Comparison of ENCODE assay signal across 13 cellular contexts in the genomic region with DNA sequence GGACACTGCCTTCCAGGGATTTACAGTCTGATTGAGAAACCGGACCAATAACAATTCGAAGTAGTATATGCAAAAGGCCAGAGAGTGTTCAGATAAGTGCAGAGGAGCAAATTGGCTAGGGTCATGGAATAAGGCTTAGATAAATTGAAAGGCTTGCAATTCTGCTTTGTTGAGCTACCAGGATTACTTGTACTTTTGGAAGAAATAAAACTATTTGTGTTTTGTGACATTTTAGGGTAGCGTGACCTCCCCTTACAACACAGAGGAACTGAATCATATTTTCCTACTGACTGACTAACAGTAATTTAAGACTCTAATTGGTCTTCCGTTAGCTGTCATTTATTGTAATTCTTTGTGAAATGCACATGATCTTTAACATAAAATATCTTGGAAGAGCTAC.
DNase-seq lines count a peak whose midpoint lies in the region; ATAC-seq and TF ChIP-seq lines count a peak whose summit lies in the region.
"Had no signal": no experiment of that assay in that cellular context is flagged by ENCODE, and none has a peak within 500 bp of the region (broad histone marks: within the 10 kb centered on the region; RNA-seq: fewer than 3 reads in every experiment).

No MANE protein-coding gene starts in this region.

- H3K18ac ChIP-seq in mesenchymal stem cell (ENCODE audit: low read depth in 1 of 2, low read length in 2 of 2), result no peak overlapping the region

- no peak for DNase-seq in CD4-positive, alpha-beta T cell
- DNase-seq in LHCN-M2 (ENCODE audit: low read depth) (peak; percentile 81), amniotic epithelial cell (ENCODE audit: low read depth) (peak; percentile 30), mesenchymal stem cell (peak; percentile 49), left cardiac atrium (no peak), NCI-H146 treated with DMSO at 0.1 percent for 48 hours (lab: John Stamatoyannopoulos, UW; ENCODE audit: unreplicated experiment) (no peak)
- DNase-seq: effector memory CD8-positive, alpha-beta T cell; NCI-H1930; Peyer's patch; stimulated activated CD4-positive, alpha-beta T cell treated with anti-CD3 and anti-CD28 coated beads, Interleukin-1b, Interleukin-23, amount 100 ng/mL, for 48 hours had no signal

- no peak overlapping the region for H2BK120ac ChIP-seq in mesenchymal stem cell (ENCODE audit: low read depth, low read length)

- H3K23ac ChIP-seq in mesenchymal stem cell (ENCODE audit: low read length in 2 of 2), result no peak overlapping the region

- H3K9me3 Mint-ChIP-seq in CD4-positive, alpha-beta T cell, result no peaks in the 10 kb centered on the region
- H3K9me3 Mint-ChIP-seq: effector memory CD8-positive, alpha-beta T cell; neural crest cell had no signal

- peaks cover 89% of the 10 kb centered on the region for H3K4me1 Mint-ChIP-seq in CD4-positive, alpha-beta T cell (ENCODE audit: low read depth)

- peaks cover 18% of the 10 kb centered on the region for H3K79me1 ChIP-seq in mesenchymal stem cell (replicated peaks; ENCODE audit: low read length, poor library complexity, severe bottlenecking)

- H3K4me2 ChIP-seq in mesenchymal stem cell (ENCODE audit: low read length, poor library complexity, severe bottlenecking), result no peak overlapping the region

- H3K4me1 ChIP-seq in mesenchymal stem cell (ENCODE audit: control insufficient read depth, insufficient read depth, low read depth, low read length), result peaks cover 3% of the 10 kb centered on the region
- H3K4me1 ChIP-seq: Peyer's patch had no signal

- H3K9me3 ChIP-seq in CD4-positive, alpha-beta T cell (ENCODE audit: control insufficient read depth, low read length), result no peaks in the 10 kb centered on the region
- H3K9me3 ChIP-seq in mesenchymal stem cell (ENCODE audit: control insufficient read depth, low read length), result no peaks in the 10 kb centered on the region
- H3K9me3 ChIP-seq: Peyer's patch had no signal

- no peaks in the 10 kb centered on the region for H3K27me3 Mint-ChIP-seq in CD4-positive, alpha-beta T cell
- H3K27me3 Mint-ChIP-seq: effector memory CD8-positive, alpha-beta T cell had no signal

- no peaks in the 10 kb centered on the region for H3K36me3 ChIP-seq in mesenchymal stem cell (ENCODE audit: control insufficient read depth in 1 of 2, insufficient read depth in 2 of 2, low read depth in 1 of 2, low read length in 2 of 2)
- H3K36me3 ChIP-seq: Peyer's patch had no signal

- TF ChIP-seq CTCF in CD4-positive, alpha-beta T cell (IDR thresholded peaks at IDR 0.05), result no peak

- no peak overlapping the region for H3K4me3 Mint-ChIP-seq in CD4-positive, alpha-beta T cell
- H3K4me3 Mint-ChIP-seq: effector memory CD8-positive, alpha-beta T cell; neural crest cell had no signal

- H3K36me3 Mint-ChIP-seq in CD4-positive, alpha-beta T cell (ENCODE audit: low read depth), result peaks cover 5% of the 10 kb centered on the region

- H3K4me3 ChIP-seq in mesenchymal stem cell (ENCODE audit: insufficient read depth in 1 of 2, low read depth in 1 of 2, low read length in 2 of 2), result no peak overlapping the region
- H3K4me3 ChIP-seq: Peyer's patch had no signal

- H3K14ac ChIP-seq in mesenchymal stem cell (ENCODE audit: low read length in 2 of 2), result no peak overlapping the region

- H4K8ac ChIP-seq in mesenchymal stem cell (ENCODE audit: low read length), result no peak overlapping the region

- no peak for ATAC-seq in CD4-positive, alpha-beta T cell (ENCODE audit: poor library complexity)
- ATAC-seq in HG02571 (IDR thresholded peaks at IDR 0.05; ENCODE audit: unreplicated experiment) (no peak), left cardiac atrium (no peak), GM19324 (IDR thresholded peaks at IDR 0.05; ENCODE audit: low FRiP score, unreplicated experiment) (no peak)
- ATAC-seq: effector memory CD8-positive, alpha-beta T cell had no signal

- H3K4ac ChIP-seq in mesenchymal stem cell (ENCODE audit: low read depth in 1 of 2, low read length in 2 of 2), result no peak overlapping the region

- peak overlapping the region; percentile 31 for H3K9ac ChIP-seq in mesenchymal stem cell (ENCODE audit: low read length)

- H3K27ac ChIP-seq in CD4-positive, alpha-beta T cell (ENCODE audit: low read depth, low read length), result no peak overlapping the region
- no peak overlapping the region for H3K27ac ChIP-seq in mesenchymal stem cell (ENCODE audit: low read length, poor library complexity, severe bottlenecking)
- H3K27ac ChIP-seq: Peyer's patch had no signal

- no peak overlapping the region for H2BK15ac ChIP-seq in mesenchymal stem cell (ENCODE audit: low read depth, poor library complexity, severe bottlenecking)

- CTCF ChIA-PET in CD4-positive, alpha-beta T cell (lab: Charles Lee), result interaction anchor here (0.7 to 1.9 kb wide), 3 partner anchors 9 to 107 kb away, joined by 3 to 8 read pairs (median 3); no protein-coding TSS in a partner anchor

- H2AK5ac ChIP-seq in mesenchymal stem cell (ENCODE audit: low read length, severe bottlenecking), result no peak overlapping the region

- H2BK12ac ChIP-seq in mesenchymal stem cell (ENCODE audit: low read length in 2 of 2), result no peak overlapping the region

- no peak overlapping the region for H2AFZ ChIP-seq in mesenchymal stem cell (ENCODE audit: low read depth, low read length)

- no peaks in the 10 kb centered on the region for H3K27me3 ChIP-seq in CD4-positive, alpha-beta T cell (ENCODE audit: control insufficient read depth, insufficient read depth, low read length)
- no peaks in the 10 kb centered on the region for H3K27me3 ChIP-seq in mesenchymal stem cell (ENCODE audit: control insufficient read depth in 1 of 2, insufficient read depth in 1 of 2, low read length in 2 of 2)
- H3K27me3 ChIP-seq: Peyer's patch had no signal

- peak overlapping the region; percentile 79 for H3K27ac Mint-ChIP-seq in CD4-positive, alpha-beta T cell

- intact Hi-C loops in CD4-positive, alpha-beta T cell (cut with DNase I, micrococcal nuclease), result no loop called here
- intact Hi-C loops in left cardiac atrium (cut with DNase I), result loop anchor here in 1 of 2 donors (10.0 kb wide), 1 partner anchor 213 kb away; no protein-coding TSS in a partner anchor

- no peak overlapping the region for H4K91ac ChIP-seq in mesenchymal stem cell (ENCODE audit: low read length)

- 88% methylated on average over 2 of the region's 4 CpGs for WGBS in mesenchymal stem cell

- no peak overlapping the region for H2BK5ac ChIP-seq in mesenchymal stem cell (ENCODE audit: low read depth, low read length, poor library complexity, severe bottlenecking)

- POLR2A ChIA-PET in CD4-positive, alpha-beta T cell (lab: Charles Lee), result interaction anchor here (0.8 to 3.6 kb wide), 3 partner anchors 40 to 104 kb away, joined by 3 to 14 read pairs (median 3); partner anchors contain the start of gene PITPNC1

Comparison
In these comparisons a context has a peak if more than half of its experiments do, and no peak if none do; other contexts are left out.
1. DNase-seq: peak in LHCN-M2 (single experiment), amniotic epithelial cell (single experiment) and mesenchymal stem cell (single experiment); none in CD4-positive, alpha-beta T cell (0 of 10), left cardiac atrium (single experiment) and NCI-H146 treated with DMSO at 0.1 percent for 48 hours (single experiment).